15 cellular contexts compared by ENCODE assay signal in the genomic region with DNA sequence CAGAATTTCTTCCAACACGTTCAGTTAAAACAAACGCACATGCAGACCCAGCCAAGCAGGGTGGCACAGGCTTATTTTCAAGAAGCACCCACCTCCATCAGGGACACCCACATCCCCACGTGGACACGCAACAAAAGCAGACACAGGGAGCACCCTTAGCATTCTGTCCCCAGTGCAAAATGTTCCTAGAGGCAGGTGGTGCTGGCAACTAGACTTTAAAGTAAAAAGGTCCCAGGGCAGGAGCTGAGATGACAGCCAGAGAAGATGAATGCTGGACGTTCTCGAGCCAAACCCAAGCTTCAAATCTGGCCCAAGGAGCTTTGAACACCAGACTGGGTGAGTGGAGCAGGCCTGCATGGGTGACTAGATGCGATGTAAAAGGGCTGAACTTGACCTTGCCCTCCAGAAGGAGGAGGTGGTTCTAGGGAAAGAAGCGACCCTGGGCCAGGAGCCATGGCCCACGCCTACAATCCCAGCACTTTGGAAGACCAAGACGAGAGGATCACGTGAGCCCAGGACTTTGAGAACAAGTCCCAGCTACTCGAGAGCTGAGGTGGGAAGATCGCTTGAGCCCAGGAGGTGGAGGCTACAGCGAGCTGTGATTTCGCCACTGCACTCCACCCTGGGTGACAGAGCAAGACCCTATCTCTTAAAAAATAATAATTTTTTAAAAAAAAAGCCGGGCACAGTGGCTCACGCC. TPM values are rescaled to one million over a fixed set of nuclear protein-coding genes. Genes with fewer than 3 reads are reported as not detected.
DNase-seq lines count a peak whose midpoint lies in the region; ATAC-seq and TF ChIP-seq lines count a peak whose summit lies in the region.
"Had no signal": no experiment of that assay in that cellular context is flagged by ENCODE, and none has a peak within 500 bp of the region (broad histone marks: within the 10 kb centered on the region; RNA-seq: fewer than 3 reads in every experiment).

No MANE protein-coding gene starts in this region.

- H3K9me3 Mint-ChIP-seq in neural crest cell: no peaks in the 10 kb centered on the region
- H3K9me3 Mint-ChIP-seq: activated CD4-positive, alpha-beta T cell treated with anti-CD3 and anti-CD28 coated beads, Interleukin-2, amount 10 ng/mL, durations not matched to agents 7 days and 5 days had no signal

- peak overlapping the region; percentile 69 for H3K4me3 Mint-ChIP-seq in neural crest cell
- H3K4me3 Mint-ChIP-seq: activated CD4-positive, alpha-beta T cell treated with anti-CD3 and anti-CD28 coated beads, Interleukin-2, amount 10 ng/mL, durations not matched to agents 7 days and 5 days had no signal

- DNase-seq in effector memory CD4-positive, alpha-beta T cell: no peak
- DNase-seq in neural crest cell (ENCODE audit: low read depth, low spot score) (no peak), OCI-M2 (lab: John Stamatoyannopoulos, UW; ENCODE audit: unreplicated experiment) (no peak), HuH-7 (ENCODE audit: low spot score) (no peak), NCI-H2107 treated with DMSO at 0.1 percent for 48 hours (lab: John Stamatoyannopoulos, UW; ENCODE audit: unreplicated experiment) (no peak), aorta (no peak)
- DNase-seq: activated CD4-positive, alpha-beta T cell treated with anti-CD3 and anti-CD28 coated beads, Interleukin-2, amount 10 ng/mL, durations not matched to agents 7 days and 5 days; adrenal gland; C1 segment of cervical spinal cord; dermis blood vessel endothelial cell; GDM1; kidney glomerular epithelial cell; NCI-H187 treated with DMSO at 0.1 percent for 48 hours had no signal

- H3K4me2 ChIP-seq in BLaER1 treated with 17β-estradiol and CSF1 and Interleukin-3, amounts not matched to agents 10 nM and 100 nM: peak overlapping the region in 7 of 11 experiments; percentile 36 to 100 (median 100); a peak in 10 of 22 replicates

- no peak overlapping the region for H3K27ac Mint-ChIP-seq in neural crest cell (ENCODE audit: unreplicated experiment)
- H3K27ac Mint-ChIP-seq: activated CD4-positive, alpha-beta T cell treated with anti-CD3 and anti-CD28 coated beads, Interleukin-2, amount 10 ng/mL, durations not matched to agents 7 days and 5 days had no signal

- peaks cover 9 to 49% (median 29%) of the 10 kb centered on the region in 11 experiments; a peak in 20 of 22 replicates for H3K36me3 ChIP-seq in BLaER1 treated with 17β-estradiol and CSF1 and Interleukin-3, amounts not matched to agents 10 nM and 100 nM
- H3K36me3 ChIP-seq in HEK293 (ENCODE audit: control insufficient read depth in 2 of 2, insufficient read depth in 1 of 2, low read length in 2 of 2) (peaks cover 4 to 30% of the 10 kb centered on the region in 2 experiments; a peak in 2 of 3 replicates), aorta (ENCODE audit: control insufficient read depth in 1 of 2, insufficient read depth in 2 of 2, low read length in 1 of 2) (no peaks in the 10 kb centered on the region)
- peaks cover 18% of the 10 kb centered on the region for H3K36me3 ChIP-seq in effector memory CD4-positive, alpha-beta T cell (ENCODE audit: control insufficient read depth, insufficient read depth, low read length)

- peak overlapping the region in 6 of 11 experiments; percentile 5 to 35 (median 19); a peak in 4 of 22 replicates for H3K9ac ChIP-seq in BLaER1 treated with 17β-estradiol and CSF1 and Interleukin-3, amounts not matched to agents 10 nM and 100 nM

- H3K27me3 Mint-ChIP-seq in neural crest cell (ENCODE audit: low read depth): no peaks in the 10 kb centered on the region
- H3K27me3 Mint-ChIP-seq: activated CD4-positive, alpha-beta T cell treated with anti-CD3 and anti-CD28 coated beads, Interleukin-2, amount 10 ng/mL, durations not matched to agents 7 days and 5 days had no signal

- H4K20me1 ChIP-seq in BLaER1 treated with 17β-estradiol and CSF1 and Interleukin-3, amounts not matched to agents 10 nM and 100 nM: peaks cover 0 to 55% (median 6%) of the 10 kb centered on the region in 11 experiments; a peak in 8 of 22 replicates

- no peaks in the 10 kb centered on the region for H3K9me3 ChIP-seq in BLaER1 treated with 17β-estradiol and CSF1 and Interleukin-3, amounts not matched to agents 10 nM and 100 nM (replicated peaks in 1 of 11)
- H3K9me3 ChIP-seq in HEK293 (ENCODE audit: control insufficient read depth, insufficient read depth, low read depth, low read length) (no peaks in the 10 kb centered on the region), aorta (ENCODE audit: control insufficient read depth, low read length) (no peaks in the 10 kb centered on the region)
- no peaks in the 10 kb centered on the region for H3K9me3 ChIP-seq in effector memory CD4-positive, alpha-beta T cell (ENCODE audit: control insufficient read depth, low read length)
- H3K9me3 ChIP-seq: adrenal gland had no signal

- peaks cover 43% of the 10 kb centered on the region for H3K4me1 Mint-ChIP-seq in neural crest cell

- ATAC-seq in aorta (ENCODE audit: low FRiP score): no peak

- peaks cover 63 to 90% (median 71%) of the 10 kb centered on the region in 10 experiments for H3K4me1 ChIP-seq in BLaER1 treated with 17β-estradiol and CSF1 and Interleukin-3, amounts not matched to agents 10 nM and 100 nM
- H3K4me1 ChIP-seq in HEK293 (ENCODE audit: control insufficient read depth, insufficient read depth, low read length) (peaks cover 10% of the 10 kb centered on the region; the same call in 1 of the 2 replicates), aorta (ENCODE audit: control insufficient read depth in 1 of 2, insufficient read depth in 2 of 2, low read length in 2 of 2) (no peaks in the 10 kb centered on the region)
- peaks cover 47% of the 10 kb centered on the region for H3K4me1 ChIP-seq in effector memory CD4-positive, alpha-beta T cell (ENCODE audit: control insufficient read depth, insufficient read depth, low read length, poor library complexity, severe bottlenecking)

- WGBS in aorta, 2 donors: 60 to 61% methylated on average over 17 of the region's 17 CpGs

- intact Hi-C loops in aorta (cut with DNase I): no loop called here

- H3K36me3 Mint-ChIP-seq in neural crest cell (ENCODE audit: low read depth): peaks cover 4% of the 10 kb centered on the region

- no peak overlapping the region for H3K4me3 ChIP-seq in BLaER1 treated with 17β-estradiol and CSF1 and Interleukin-3, amounts not matched to agents 10 nM and 100 nM
- no peak overlapping the region for H3K4me3 ChIP-seq in HEK293 (ENCODE audit: low read depth, low read length)
- no peak overlapping the region for H3K4me3 ChIP-seq in effector memory CD4-positive, alpha-beta T cell (ENCODE audit: insufficient read depth, low read depth, low read length, poor library complexity, severe bottlenecking)
- no peak overlapping the region for H3K4me3 ChIP-seq in aorta (ENCODE audit: low read length in 2 of 2)
- H3K4me3 ChIP-seq: adrenal gland had no signal

- H3K27me3 ChIP-seq in BLaER1 treated with 17β-estradiol and CSF1 and Interleukin-3, amounts not matched to agents 10 nM and 100 nM: no peaks in the 10 kb centered on the region; a peak in 2 of 22 replicates
- no peaks in the 10 kb centered on the region for H3K27me3 ChIP-seq in effector memory CD4-positive, alpha-beta T cell (replicated peaks; ENCODE audit: control insufficient read depth, insufficient read depth, low read length, poor library complexity, severe bottlenecking)
- H3K27me3 ChIP-seq in aorta (ENCODE audit: control insufficient read depth in 1 of 2, insufficient read depth in 2 of 2, low read length in 1 of 2): no peaks in the 10 kb centered on the region
- H3K27me3 ChIP-seq: adrenal gland had no signal

- peak overlapping the region in 8 of 11 experiments; percentile 17 to 57 (median 31); a peak in 13 of 22 replicates for H3K27ac ChIP-seq in BLaER1 treated with 17β-estradiol and CSF1 and Interleukin-3, amounts not matched to agents 10 nM and 100 nM
- H3K27ac ChIP-seq in HEK293 (ENCODE audit: extremely low read depth, low read depth, low read length) (no peak overlapping the region), aorta (ENCODE audit: low read depth in 1 of 2, low read length in 2 of 2) (no peak overlapping the region)
- peak overlapping the region; percentile 46 for H3K27ac ChIP-seq in effector memory CD4-positive, alpha-beta T cell (ENCODE audit: insufficient read depth, low read length, poor library complexity, severe bottlenecking)

- POLR2A ChIA-PET in HEK293 (lab: Yijun Ruan, JAX): interaction anchor here (0.9 kb wide), 1 partner anchor 181 kb away, joined by 8 read pairs; the partner anchor contains the start of gene ANAPC5

- CTCF ChIA-PET in HEK293 (lab: Yijun Ruan, JAX): interaction anchor here (0.6 kb wide), 4 partner anchors 16 to 148 kb away, joined by 3 to 7 read pairs (median 4); no protein-coding TSS in a partner anchor

- TF ChIP-seq CTCF in HEK293 (tag by site-specific recombination; IDR thresholded peaks at IDR 0.05) (no peak), neural crest cell (conservative IDR thresholded peaks at IDR 0.05) (no peak)

TF ChIP-seq in HEK293, 187 proteins besides CTCF, POLR2A, EP300 and RAD21:
- TF ChIP-seq EGR2 (tag by site-specific recombination; IDR thresholded peaks at IDR 0.05; ENCODE audit: low read depth) (0 out of 2 replicates have a peak, but pooled peaks have one; percentile 37), ZNF530 (tag by site-specific recombination; IDR thresholded peaks at IDR 0.05; ENCODE audit: low read depth) (no peak)
TF ChIP-seq in HEK293: peak in this region for 1.

RNA-seq across cellular contexts. Expression of gene KDM2B, which starts 47.3 kb away (rescaled TPM):
- total RNA-seq in neural crest cell (79.2 and 85.6 TPM in 2 replicates), aorta (10 to 100 TPM; 12.8 to 28.0 TPM)
- polyA plus RNA-seq in aorta: 10 to 100 TPM in 1 of 2 donors, 1 to 10 TPM in 1; 8.0 to 15.7 TPM

Comparison
In these comparisons a context has a peak if more than half of its experiments do, and no peak if none do; other contexts are left out.
1. H3K27ac ChIP-seq: peak in BLaER1 treated with 17β-estradiol and CSF1 and Interleukin-3, amounts not matched to agents 10 nM and 100 nM (8 of 11) and effector memory CD4-positive, alpha-beta T cell (single experiment); none in HEK293 (single experiment) and aorta (0 of 2).